Comparison of ENCODE assay signal across 2 cellular contexts in genomic region chr4:76658231-76659102, GRCh38.
A peak's percentile ranks its signal among the peaks of the same experiment; 100 is the strongest.
TF ChIP-seq lines count a peak whose summit lies in the region.

No MANE protein-coding gene starts in this region.

TF ChIP-seq in SK-N-SH, 30 proteins besides CTCF, POLR2A, EP300 and RAD21 (continued from another document):
- no peak for TF ChIP-seq RFX5 (IDR thresholded peaks at IDR 0.05; ENCODE audit: low read length)
- no peak for TF ChIP-seq ZBTB33 (IDR thresholded peaks at IDR 0.05; ENCODE audit: borderline replicate concordance, low read depth)
- TF ChIP-seq JUND (IDR thresholded peaks at IDR 0.05), result peak; percentile 86
- TF ChIP-seq SIN3A (IDR thresholded peaks at IDR 0.05; ENCODE audit: borderline replicate concordance, low read depth, low read length), result no peak
- TF ChIP-seq TCF12 (IDR thresholded peaks at IDR 0.05), result peak; percentile 95
- TF ChIP-seq USF1 (IDR thresholded peaks at IDR 0.05; ENCODE audit: borderline replicate concordance, low read depth), result no peak
- TF ChIP-seq EZH2phosphoT487 (IDR thresholded peaks at IDR 0.05; ENCODE audit: borderline replicate concordance, low read depth), result no peak
- no peak for TF ChIP-seq YY1 (IDR thresholded peaks at IDR 0.05; ENCODE audit: low read depth)
- no peak for TF ChIP-seq USF2 (IDR thresholded peaks at IDR 0.05; ENCODE audit: borderline replicate concordance, low read depth, low read length)
- peak; percentile 46; the same call in 1 of the 2 replicates for TF ChIP-seq RXRA (IDR thresholded peaks at IDR 0.05; ENCODE audit: borderline replicate concordance, low read depth)
- TF ChIP-seq POLR2AphosphoS5 (IDR thresholded peaks at IDR 0.05; ENCODE audit: low read depth, low read length), result peak; percentile 55; the same call in 1 of the 2 replicates
- TF ChIP-seq MXI1 (IDR thresholded peaks at IDR 0.05; ENCODE audit: low read depth, low read length), result no peak
- TF ChIP-seq PBX3 (IDR thresholded peaks at IDR 0.05), result peak; percentile 78
- TF ChIP-seq TAF1 (IDR thresholded peaks at IDR 0.05; ENCODE audit: borderline replicate concordance, low read depth, low read length), result no peak
- no peak for TF ChIP-seq GATA2 (CRISPR knock-in tag; IDR thresholded peaks at IDR 0.05)
- no peak for TF ChIP-seq CHD2 (IDR thresholded peaks at IDR 0.05; ENCODE audit: low read length, partially characterized antibody)
- peak; percentile 68; the same call in 1 of the 2 replicates for TF ChIP-seq TEAD4 (IDR thresholded peaks at IDR 0.05; ENCODE audit: borderline replicate concordance, insufficient read depth)
- no peak for TF ChIP-seq RCOR1 (IDR thresholded peaks at IDR 0.05; ENCODE audit: low read length)
- no peak for TF ChIP-seq IRF3 (IDR thresholded peaks at IDR 0.05; ENCODE audit: low read depth, low read length)
- TF ChIP-seq MAX (IDR thresholded peaks at IDR 0.05; ENCODE audit: low read depth), result no peak
- TF ChIP-seq NFIC (IDR thresholded peaks at IDR 0.05; ENCODE audit: borderline replicate concordance), result peak; percentile 46; the same call in 1 of the 2 replicates
TF ChIP-seq in SK-N-SH: peak in this region for 11.

TF ChIP-seq in WTC11, 78 proteins besides CTCF, POLR2A, EP300 and RAD21 (continued from another document):
- no peak for TF ChIP-seq ZNF425 (CRISPR knock-in tag; conservative IDR thresholded peaks at IDR 0.05)
- no peak for TF ChIP-seq AR (CRISPR knock-in tag; IDR thresholded peaks at IDR 0.05)
- no peak for TF ChIP-seq EMX1 (CRISPR knock-in tag; IDR thresholded peaks at IDR 0.05)
- no peak for TF ChIP-seq ZNF121 (CRISPR knock-in tag; IDR thresholded peaks at IDR 0.05)
- no peak for TF ChIP-seq GRHL2 (CRISPR knock-in tag; IDR thresholded peaks at IDR 0.05; ENCODE audit: insufficient replicate concordance, severe bottlenecking)
- TF ChIP-seq PRRX2 (CRISPR knock-in tag; IDR thresholded peaks at IDR 0.05), result no peak
- TF ChIP-seq ZNF219 (CRISPR knock-in tag; IDR thresholded peaks at IDR 0.05; ENCODE audit: borderline replicate concordance), result no peak
- TF ChIP-seq RELA (CRISPR knock-in tag; IDR thresholded peaks at IDR 0.05; ENCODE audit: borderline replicate concordance), result no peak
